Comparison of ENCODE assay signal across 9 cellular contexts in genomic region chr6:55276745-55277627, GRCh38. TPM values are rescaled to one million over a fixed set of nuclear protein-coding genes. Genes with fewer than 3 reads are reported as not detected.
DNase-seq lines count a peak whose midpoint lies in the region; ATAC-seq and TF ChIP-seq lines count a peak whose summit lies in the region.
"Had no signal": no experiment of that assay in that cellular context is flagged by ENCODE, and none has a peak within 500 bp of the region (broad histone marks: within the 10 kb centered on the region; RNA-seq: fewer than 3 reads in every experiment).

No MANE protein-coding gene starts in this region.

- H3K27ac ChIP-seq in thoracic aorta, result no peak overlapping the region

- DNase-seq in activated CD4-positive, alpha-beta T cell treated with anti-CD3 and anti-CD28 coated beads for 36 hours, result peak; percentile 21
- no peak for DNase-seq in activated CD4-positive, alpha-beta T cell treated with anti-CD3 and anti-CD28 coated beads, Interleukin-2, amount 50 U/mL, for 1 hour
- peak; percentile 50 for DNase-seq in NCI-H446 treated with DMSO at 0.1 percent for 48 hours (lab: John Stamatoyannopoulos, UW)
- DNase-seq in astrocyte of the cerebellum (ENCODE audit: low read depth), result peak; percentile 76
- DNase-seq in iPS-NIHi11 (ENCODE audit: low spot score), result peak; percentile 48
- no peak for DNase-seq in thoracic aorta (ENCODE audit: low spot score)
- DNase-seq in effector CD4-positive, alpha-beta T cell, result no peak

- no peak overlapping the region for H3K27ac Mint-ChIP-seq in activated CD4-positive, alpha-beta T cell treated with anti-CD3 and anti-CD28 coated beads for 36 hours
- H3K27ac Mint-ChIP-seq: dendritic cell treated with granulocyte-macrophage colony-stimulating factor and Interleukin-4, amounts not matched to agents 40 ng/mL and 50 ng/mL, for 4 days had no signal

- intact Hi-C loops in activated CD4-positive, alpha-beta T cell treated with anti-CD3 and anti-CD28 coated beads for 36 hours (cut with DNase I, micrococcal nuclease), result loop anchor here in 1 of 2 experiments (2.0 to 5.0 kb wide), 2 partner anchors 610 to 1015 kb away; no protein-coding TSS in a partner anchor

- no peaks in the 10 kb centered on the region for H3K4me1 Mint-ChIP-seq in activated CD4-positive, alpha-beta T cell treated with anti-CD3 and anti-CD28 coated beads for 36 hours

- H3K4me1 ChIP-seq in thoracic aorta (ENCODE audit: control insufficient read depth in 1 of 2, low read depth in 2 of 2), result peaks cover 0 to 4% of the 10 kb centered on the region in 2 donors

- no peak overlapping the region for H3K4me3 Mint-ChIP-seq in activated CD4-positive, alpha-beta T cell treated with anti-CD3 and anti-CD28 coated beads for 36 hours
- H3K4me3 Mint-ChIP-seq: dendritic cell treated with granulocyte-macrophage colony-stimulating factor and Interleukin-4, amounts not matched to agents 40 ng/mL and 50 ng/mL, for 4 days had no signal

- H3K36me3 Mint-ChIP-seq in activated CD4-positive, alpha-beta T cell treated with anti-CD3 and anti-CD28 coated beads for 36 hours (ENCODE audit: low read depth), result no peaks in the 10 kb centered on the region

- in situ Hi-C loops in astrocyte of the cerebellum (cut with HindIII; ENCODE audit: low sequenced_read_pairs), result loop anchor here (25.0 kb wide), 1 partner anchor 685 kb away; no protein-coding TSS in a partner anchor

- H3K27me3 Mint-ChIP-seq in activated CD4-positive, alpha-beta T cell treated with anti-CD3 and anti-CD28 coated beads for 36 hours, result no peaks in the 10 kb centered on the region
- H3K27me3 Mint-ChIP-seq: dendritic cell treated with granulocyte-macrophage colony-stimulating factor and Interleukin-4, amounts not matched to agents 40 ng/mL and 50 ng/mL, for 4 days had no signal

- no peak for ATAC-seq in activated CD4-positive, alpha-beta T cell treated with anti-CD3 and anti-CD28 coated beads for 36 hours
- peak; percentile 67 for ATAC-seq in HG03039 (IDR thresholded peaks at IDR 0.05; ENCODE audit: unreplicated experiment)
- no peak for ATAC-seq in thoracic aorta (ENCODE audit: insufficient number of reproducible peaks, low FRiP score, low read depth)

- CTCF ChIA-PET in activated CD4-positive, alpha-beta T cell treated with anti-CD3 and anti-CD28 coated beads for 36 hours (lab: Charles Lee), result interaction anchor here (0.7 to 1.3 kb wide), 3 partner anchors 10 to 1016 kb away, joined by 3 to 7 read pairs (median 5); no protein-coding TSS in a partner anchor

- POLR2A ChIA-PET in activated CD4-positive, alpha-beta T cell treated with anti-CD3 and anti-CD28 coated beads for 36 hours (lab: Charles Lee), result interaction anchor here (0.6 kb wide), 1 partner anchor 313 kb away, joined by 15 read pairs; no protein-coding TSS in a partner anchor

- H3K36me3 ChIP-seq in thoracic aorta, result no peaks in the 10 kb centered on the region

- H3K4me3 ChIP-seq in astrocyte of the cerebellum (ENCODE audit: low read depth, low read length) (no peak overlapping the region), thoracic aorta (no peak overlapping the region)

- no peaks in the 10 kb centered on the region for H3K27me3 ChIP-seq in thoracic aorta (replicated peaks; ENCODE audit: insufficient read depth)

- no peaks in the 10 kb centered on the region for H3K9me3 ChIP-seq in thoracic aorta

- TF ChIP-seq CTCF in astrocyte of the cerebellum (IDR thresholded peaks at IDR 0.05; ENCODE audit: low read depth, low read length, missing control alignments) (peak; percentile 65), thoracic aorta (IDR thresholded peaks at IDR 0.05) (peak; percentile 18)

- H3K9me3 Mint-ChIP-seq in activated CD4-positive, alpha-beta T cell treated with anti-CD3 and anti-CD28 coated beads for 36 hours (ENCODE audit: low read depth), result no peaks in the 10 kb centered on the region
- H3K9me3 Mint-ChIP-seq: dendritic cell treated with granulocyte-macrophage colony-stimulating factor and Interleukin-4, amounts not matched to agents 40 ng/mL and 50 ng/mL, for 4 days had no signal

RNA-seq across cellular contexts. Expression of gene GFRAL, which starts 50.3 kb away (rescaled TPM):
- total RNA-seq in activated CD4-positive, alpha-beta T cell treated with anti-CD3 and anti-CD28 coated beads for 36 hours, result not detected
- not detected for total RNA-seq in thoracic aorta

Comparison
In these comparisons a context has a peak if more than half of its experiments do, and no peak if none do; other contexts are left out.
1. DNase-seq: peak in activated CD4-positive, alpha-beta T cell treated with anti-CD3 and anti-CD28 coated beads for 36 hours (single experiment), NCI-H446 treated with DMSO at 0.1 percent for 48 hours (single experiment), astrocyte of the cerebellum (single experiment) and iPS-NIHi11 (single experiment); none in activated CD4-positive, alpha-beta T cell treated with anti-CD3 and anti-CD28 coated beads, Interleukin-2, amount 50 U/mL, for 1 hour (single experiment), thoracic aorta (single experiment) and effector CD4-positive, alpha-beta T cell (single experiment).